In the genomic region with DNA sequence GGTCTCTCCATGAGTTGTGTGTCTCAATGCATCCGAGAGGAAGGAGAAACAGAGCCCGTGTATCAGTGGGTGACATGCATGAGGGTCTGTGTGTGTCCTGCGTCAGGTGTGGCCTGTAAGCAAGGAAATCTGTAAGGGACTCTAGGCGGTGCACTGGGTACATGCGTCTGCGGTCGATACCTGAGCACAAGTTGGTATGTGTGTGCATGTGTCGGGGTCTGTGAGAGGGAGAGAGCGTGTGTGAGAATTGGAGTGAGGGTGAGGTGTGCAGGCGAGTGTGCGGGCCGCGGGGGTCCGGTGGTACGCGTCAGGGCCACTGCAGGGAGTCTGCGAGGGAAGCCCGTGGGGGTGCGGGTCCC, we compare ENCODE assay signal across 8 cellular contexts. TPM values are rescaled to one million over a fixed set of nuclear protein-coding genes. Genes with fewer than 3 reads are reported as not detected.
A peak's percentile ranks its signal among the peaks of the same experiment; 100 is the strongest.
DNase-seq lines count a peak whose midpoint lies in the region; ATAC-seq, FAIRE-seq and TF ChIP-seq lines count a peak whose summit lies in the region.

No MANE protein-coding gene starts in this region.

- peak overlapping the region; percentile 90 for H3K27ac ChIP-seq in PC-3 (ENCODE audit: low read length)
- H3K27ac ChIP-seq in epithelial cell of prostate = peak overlapping the region; percentile 90
- peak overlapping the region; percentile 64 to 86 (median 78) for H3K27ac ChIP-seq in pancreas

- intact Hi-C loops in PC-3 (cut with micrococcal nuclease) = no loop called here
- intact Hi-C loops in pancreas (cut with DNase I) = no loop called here

- no peak for DNase-seq in HAP-1 (ENCODE audit: low spot score in 2 of 2)
- DNase-seq in PC-3 = peak; percentile 41
- DNase-seq in epithelial cell of prostate (ENCODE audit: low read depth, low spot score) = no peak
- DNase-seq in pancreas = peak in 1 of 6 donors; percentile 30
- no peak for DNase-seq in NCI-H1105 treated with DMSO at 0.1 percent for 48 hours (lab: John Stamatoyannopoulos, UW)
- no peak for DNase-seq in putamen (ENCODE audit: low spot score)
- no peak for DNase-seq in RKO (ENCODE audit: low spot score)

- no peaks in the 10 kb centered on the region for H3K36me3 ChIP-seq in HAP-1 (replicated peaks)
- peaks cover 10% of the 10 kb centered on the region; the same call in 1 of the 2 replicates for H3K36me3 ChIP-seq in PC-3 (ENCODE audit: low read depth, low read length)
- peaks cover 0 to 11% (median 0%) of the 10 kb centered on the region in 3 donors for H3K36me3 ChIP-seq in pancreas

- no peak for TF ChIP-seq CTCF in PC-3 (conservative IDR thresholded peaks at IDR 0.05; ENCODE audit: low read depth, low read length)
- TF ChIP-seq CTCF in pancreas (IDR thresholded peaks at IDR 0.05) = no peak

- H4K20me1 ChIP-seq in PC-3 (ENCODE audit: low read length) = no peaks in the 10 kb centered on the region

- CTCF ChIA-PET in PC-3 (lab: Charles Lee) = interaction anchor here (0.6 to 1.1 kb wide), 10 partner anchors 11 to 342 kb away, joined by 3 to 7 read pairs (median 3); a partner anchor contains a TSS

- 5 to 9% methylated on average over 8 to 19 of the region's 19 CpGs for WGBS in pancreas, 2 donors

- in situ Hi-C loops in HAP-1 (cut with MboI; ENCODE audit: low sequenced_read_pairs) = loop anchor here (10.0 kb wide), 1 partner anchor 271 kb away; a partner anchor contains a TSS

- POLR2A ChIA-PET in PC-3 (lab: Charles Lee; ENCODE audit: unreplicated experiment) = interaction anchor here (0.6 to 1.7 kb wide), 4 partner anchors 22 to 109 kb away, joined by 4 to 8 read pairs (median 6); no protein-coding TSS in a partner anchor

- H3K27me3 ChIP-seq in HAP-1 (ENCODE audit: low read depth) (no peaks in the 10 kb centered on the region), PC-3 (ENCODE audit: low read length) (no peaks in the 10 kb centered on the region), pancreas (no peaks in the 10 kb centered on the region)

- peaks cover 28% of the 10 kb centered on the region for H3K79me2 ChIP-seq in PC-3 (ENCODE audit: low read length)

- ATAC-seq in PC-3 = peak; percentile 0; the same call in 1 of the 2 replicates
- ATAC-seq in pancreas = peak; percentile 1 to 10 (median 4)
- ATAC-seq in GM19328 (IDR thresholded peaks at IDR 0.05; ENCODE audit: unreplicated experiment) = no peak

- no peaks in the 10 kb centered on the region for H3F3A ChIP-seq in PC-3 (ENCODE audit: low read length, unreplicated experiment)

- H3K9me3 ChIP-seq in HAP-1 = no peaks in the 10 kb centered on the region
- H3K9me3 ChIP-seq in PC-3 (ENCODE audit: low read length) = no peaks in the 10 kb centered on the region
- H3K9me3 ChIP-seq in pancreas = no peaks in the 10 kb centered on the region

- H3K9me2 ChIP-seq in PC-3 (replicated peaks; ENCODE audit: low read length) = no peaks in the 10 kb centered on the region

- H2AFZ ChIP-seq in PC-3 (ENCODE audit: low read length) = peak overlapping the region; percentile 89

- BruUV-seq in PC-3 (replicated peaks; lab: Mats Ljungman, UMichigan) = no TSS peak

- H3K4me3 ChIP-seq in HAP-1 = peak overlapping the region; percentile 50
- peak overlapping the region; percentile 83 for H3K4me3 ChIP-seq in PC-3 (ENCODE audit: low read length)
- H3K4me3 ChIP-seq in pancreas = peak overlapping the region; percentile 37 to 71 (median 54)

- H3K4me1 ChIP-seq in HAP-1 (peaks cover 15% of the 10 kb centered on the region), PC-3 (ENCODE audit: insufficient read depth, low read length) (peaks cover 38% of the 10 kb centered on the region), pancreas (peaks cover 10 to 18% (median 16%) of the 10 kb centered on the region in 3 donors)

- no peak for FAIRE-seq in pancreas (lab: Jason Lieb, UNC)

- peak overlapping the region; percentile 97 for H3K4me2 ChIP-seq in PC-3 (ENCODE audit: low read length)

- peak overlapping the region; percentile 72 for H3K9ac ChIP-seq in PC-3 (ENCODE audit: low read length)

RNA-seq across cellular contexts. Expression of a gene that starts 0.5 kb away (rescaled TPM):
- total RNA-seq in PC-3 (2014; rRNA removed) (14.5 and 30.5 TPM in 2 replicates), pancreas (10 to 100 TPM in 5 of 6 donors, 1 to 10 TPM in 1; 9.7 to 16.8 (median 12.7) TPM)
- 10 to 100 TPM; 11.6 to 23.8 TPM for polyA plus RNA-seq in pancreas

RNA-seq across cellular contexts. Expression of a gene that starts 33.6 kb away (rescaled TPM):
- total RNA-seq in PC-3 (2014; rRNA removed) = 46.1 and 54.1 TPM in 2 replicates
- total RNA-seq in pancreas = 10 to 100 TPM in 5 of 6 donors, 1 to 10 TPM in 1; 8.7 to 21.2 (median 12.6) TPM
- 10 to 100 TPM; 22.8 to 25.3 TPM for polyA plus RNA-seq in pancreas

RNA-seq across cellular contexts. Expression of a gene that starts 34.5 kb away (rescaled TPM):
- total RNA-seq in PC-3 (2014; rRNA removed) (340 and 370 TPM in 2 replicates), pancreas (10 to 100 TPM; 13.8 to 22.1 (median 17.9) TPM)
- polyA plus RNA-seq in pancreas = 10 to 100 TPM; 10.1 to 10.6 TPM

RNA-seq across cellular contexts. Expression of a gene that starts 40.9 kb away (rescaled TPM):
- 55.6 and 57.0 TPM in 2 replicates for total RNA-seq in PC-3 (2014; rRNA removed)
- total RNA-seq in pancreas = 1 to 10 TPM; 6.1 to 8.6 (median 7.0) TPM
- polyA plus RNA-seq in pancreas = 10 to 100 TPM; 19.5 to 24.0 TPM

Comparison
In these comparisons a context has a peak if more than half of its experiments do, and no peak if none do; other contexts are left out.
1. RNA of a gene that starts 34.5 kb away (total RNA-seq): 340 to 370 TPM in PC-3; 13.8 to 22.1 TPM in pancreas; every median in the first group is over 10 times any median in the second.
2. Peak in every context shown above with its lines, with median percentiles within 50 percentile points of each other: H3K4me3 ChIP-seq and H3K27ac ChIP-seq.